3 cellular contexts compared by ENCODE assay signal in the genomic region with DNA sequence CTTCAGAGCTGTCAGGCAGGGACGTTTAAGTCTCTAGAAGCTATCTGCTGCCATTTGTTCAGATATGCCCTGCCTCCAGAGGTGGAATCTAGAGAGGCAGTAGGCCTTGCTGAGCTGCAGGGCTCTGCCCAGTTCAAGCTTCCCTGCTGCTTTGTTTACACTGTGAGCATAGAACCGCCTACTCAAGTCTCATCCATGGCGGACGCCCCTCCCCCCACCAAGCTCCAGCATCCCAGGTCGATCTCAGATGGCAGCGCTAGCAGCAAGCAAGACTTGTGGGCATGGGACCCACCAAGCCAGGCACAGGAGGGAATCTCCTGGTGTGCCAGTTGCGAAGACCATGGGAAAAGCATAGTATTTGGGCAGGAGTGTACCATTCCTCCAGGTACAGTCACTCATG. TPM values are rescaled to one million over a fixed set of nuclear protein-coding genes. Genes with fewer than 3 reads are reported as not detected.
"Had no signal": no experiment of that assay in that cellular context is flagged by ENCODE, and none has a peak within 500 bp of the region (broad histone marks: within the 10 kb centered on the region; RNA-seq: fewer than 3 reads in every experiment).

No MANE protein-coding gene starts in this region.

RNA-seq across cellular contexts. Expression of a gene that starts 12.4 kb away (rescaled TPM):
- total RNA-seq: activated B cell treated with CpG ODN at 0.5 μM for 24 hours; activated CD4-positive, alpha-beta T cell treated with anti-CD3 and anti-CD28 coated beads, Interleukin-2, amount 10 ng/mL, durations not matched to agents 24 days and 14 days; activated CD8-positive, alpha-beta T cell treated with anti-CD3 and anti-CD28 coated beads, Interleukin-2, amount 10 ng/mL, durations not matched to agents 7 days and 5 days had no signal
